In the genomic region with DNA sequence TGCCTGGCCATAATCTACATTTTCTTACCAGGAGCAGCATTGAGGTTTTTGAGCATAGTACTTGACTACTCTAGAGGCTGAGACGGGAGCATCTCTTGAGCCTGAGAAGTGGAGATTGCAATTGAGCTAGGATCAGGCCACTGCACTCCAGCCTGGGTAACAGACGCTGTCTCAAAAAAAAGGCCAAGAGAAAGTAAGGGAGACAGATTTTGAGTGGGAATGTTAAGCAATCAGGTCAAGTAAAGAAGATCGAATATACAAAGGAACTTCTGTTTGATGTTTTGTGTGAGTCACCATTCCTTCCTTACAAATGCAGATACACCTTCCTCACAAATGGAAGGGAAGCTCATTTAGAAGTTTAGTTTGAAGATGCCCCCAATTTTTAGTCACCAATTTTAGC, we compare ENCODE assay signal across 12 cellular contexts. TPM values are rescaled to one million over a fixed set of nuclear protein-coding genes. Genes with fewer than 3 reads are reported as not detected.
DNase-seq lines count a peak whose midpoint lies in the region; ATAC-seq and TF ChIP-seq lines count a peak whose summit lies in the region.
"Had no signal": no experiment of that assay in that cellular context is flagged by ENCODE, and none has a peak within 500 bp of the region (broad histone marks: within the 10 kb centered on the region; RNA-seq: fewer than 3 reads in every experiment).

No MANE protein-coding gene starts in this region.

- H3K27ac ChIP-seq in GM23338 (ENCODE audit: low read depth) (no peak overlapping the region), trophoblast cell (ENCODE audit: low read depth, low read length) (no peak overlapping the region)
- H3K27ac ChIP-seq: ascending aorta, WERI-Rb-1 had no signal

- WGBS in trophoblast cell (ENCODE audit: extremely low coverage, insufficient coverage, insufficient read length), result no CpG with 5 or more reads among the region's 3 CpGs

- H3K4me1 ChIP-seq in GM23338 (ENCODE audit: insufficient read depth), result peaks cover 39% of the 10 kb centered on the region
- peaks cover 2 to 3% of the 10 kb centered on the region in 2 experiments for H3K4me1 ChIP-seq in trophoblast cell (ENCODE audit: control insufficient read depth in 1 of 2, insufficient read depth in 2 of 2, low read length in 2 of 2)

- DNase-seq in GM23338 (ENCODE audit: low spot score), result peak; percentile 68
- DNase-seq in T-helper 17 cell, result no peak
- peak; percentile 12 for DNase-seq in fibroblast of peridontal ligament (ENCODE audit: extremely low read depth)
- DNase-seq in trophoblast cell, result no peak
- DNase-seq in AML-193 (lab: John Stamatoyannopoulos, UW), result no peak
- DNase-seq: midbrain; NCI-H1436; stimulated activated CD4-positive, alpha-beta T cell treated with anti-CD3 and anti-CD28 coated beads, Interleukin-12 subunit alpha, Interleukin-12 subunit beta, amount 100 ng/mL, for 4 hours; WERI-Rb-1 had no signal

- H3K27me3 ChIP-seq in GM23338 (ENCODE audit: insufficient read depth) (peaks cover 16% of the 10 kb centered on the region), trophoblast cell (ENCODE audit: insufficient read depth, low read length) (no peaks in the 10 kb centered on the region)
- H3K27me3 ChIP-seq: ascending aorta had no signal

- no peak overlapping the region for H2BK12ac ChIP-seq in trophoblast cell (ENCODE audit: low read length)

- ATAC-seq in GM23338 (no peak), T-helper 17 cell (no peak), GM21529 (IDR thresholded peaks at IDR 0.05; ENCODE audit: unreplicated experiment) (no peak)
- ATAC-seq in activated CD4-positive, CD25-positive, alpha-beta regulatory T cell treated with anti-CD3 and anti-CD28 coated beads, Interleukin-2, amount 50 U/mL, for 24 hours, result no peak

- H3K36me3 ChIP-seq in GM23338 (ENCODE audit: insufficient read depth), result peaks cover 5% of the 10 kb centered on the region; the same call in 1 of the 2 replicates
- H3K36me3 ChIP-seq in trophoblast cell (ENCODE audit: control insufficient read depth in 1 of 2, insufficient read depth in 2 of 2, low read length in 2 of 2), result peaks cover 9 to 11% of the 10 kb centered on the region in 2 experiments

- H3K9ac ChIP-seq in trophoblast cell (ENCODE audit: low read length), result no peak overlapping the region

- H3K9me2 ChIP-seq in GM23338 (ENCODE audit: insufficient read depth), result no peaks in the 10 kb centered on the region

- H2AFZ ChIP-seq in GM23338 (no peak overlapping the region), trophoblast cell (ENCODE audit: insufficient read depth, low read length, poor library complexity) (no peak overlapping the region)

- H3K9me3 Mint-ChIP-seq in GM23338, result no peaks in the 10 kb centered on the region; the same call in 2 of the 3 replicates

- peaks cover 24% of the 10 kb centered on the region for H4K20me1 ChIP-seq in GM23338 (replicated peaks; ENCODE audit: insufficient read depth)

- H3K14ac ChIP-seq in trophoblast cell (ENCODE audit: low read length), result no peak overlapping the region

- no peak overlapping the region for H2BK120ac ChIP-seq in trophoblast cell (ENCODE audit: insufficient read depth, low read length, poor library complexity)

- H3K27ac Mint-ChIP-seq in GM23338 (peak overlapping the region; percentile 19; the same call in 1 of the 2 replicates), T-helper 17 cell (peak overlapping the region; percentile 97)

- H4K91ac ChIP-seq in trophoblast cell (ENCODE audit: low read depth, low read length), result no peak overlapping the region

- H4K8ac ChIP-seq in trophoblast cell (ENCODE audit: low read depth, low read length), result no peak overlapping the region

- peaks cover 33% of the 10 kb centered on the region for H3K4me1 Mint-ChIP-seq in GM23338
- peaks cover 62% of the 10 kb centered on the region for H3K4me1 Mint-ChIP-seq in T-helper 17 cell

- H2AK5ac ChIP-seq in trophoblast cell (ENCODE audit: low read length), result no peak overlapping the region

- H3K36me3 Mint-ChIP-seq in GM23338 (ENCODE audit: low read depth) (peaks cover 11% of the 10 kb centered on the region), T-helper 17 cell (ENCODE audit: low read depth) (peaks cover 18% of the 10 kb centered on the region)

- H3K27me3 Mint-ChIP-seq in GM23338 (ENCODE audit: insufficient read depth, low read depth, poor library complexity), result peaks cover 16% of the 10 kb centered on the region
- no peaks in the 10 kb centered on the region for H3K27me3 Mint-ChIP-seq in T-helper 17 cell

- H3K79me2 ChIP-seq in GM23338 (replicated peaks; ENCODE audit: insufficient read depth), result peaks cover 26% of the 10 kb centered on the region
- H3K79me2 ChIP-seq in trophoblast cell (ENCODE audit: control insufficient read depth, insufficient read depth, low read length, poor library complexity), result peaks cover 16% of the 10 kb centered on the region

- peak overlapping the region; percentile 33 for H3K23ac ChIP-seq in trophoblast cell (ENCODE audit: low read length)

- H2BK5ac ChIP-seq in trophoblast cell (ENCODE audit: low read depth, low read length, poor library complexity), result no peak overlapping the region

- no peak for TF ChIP-seq CTCF in GM23338 (conservative IDR thresholded peaks at IDR 0.05; ENCODE audit: low read depth in 2 of 2)

- no peak overlapping the region for H3K18ac ChIP-seq in trophoblast cell (ENCODE audit: low read length)

- peaks cover 11% of the 10 kb centered on the region for H3K79me1 ChIP-seq in trophoblast cell (ENCODE audit: low read length)

- peak overlapping the region; percentile 17 for H3K4me2 ChIP-seq in GM23338
- no peak overlapping the region for H3K4me2 ChIP-seq in trophoblast cell (ENCODE audit: low read length)

- H3K4me3 Mint-ChIP-seq in GM23338 (peak overlapping the region; percentile 27), T-helper 17 cell (peak overlapping the region; percentile 74)

- H3F3A ChIP-seq in GM23338 (replicated peaks; ENCODE audit: low read depth), result no peaks in the 10 kb centered on the region

- H3K4ac ChIP-seq in trophoblast cell (ENCODE audit: low read depth, low read length), result no peak overlapping the region

- no peaks in the 10 kb centered on the region for H3K9me3 ChIP-seq in T-helper 17 cell (ENCODE audit: control insufficient read depth, low read length, poor library complexity, severe bottlenecking)
- H3K9me3 ChIP-seq in trophoblast cell (ENCODE audit: insufficient read depth, low read depth, low read length), result no peaks in the 10 kb centered on the region
- H3K9me3 ChIP-seq: ascending aorta had no signal

- H4K12ac ChIP-seq in trophoblast cell (ENCODE audit: low read depth, low read length), result no peak overlapping the region

- H3K4me3 ChIP-seq in GM23338 (no peak overlapping the region), trophoblast cell (ENCODE audit: low read depth, low read length) (no peak overlapping the region)

TF ChIP-seq in GM23338, 12 proteins besides CTCF, POLR2A, EP300 and RAD21:
- TF ChIP-seq EZH2phosphoT487 (IDR thresholded peaks at IDR 0.05; ENCODE audit: unreplicated experiment), result no peak
- TF ChIP-seq NANOG (IDR thresholded peaks at IDR 0.05; ENCODE audit: borderline replicate concordance), result peak; percentile 81; the same call in 1 of the 2 replicates

RNA-seq across cellular contexts. Expression of a gene that starts 4.4 kb away (rescaled TPM):
- 38.6 and 40.7 TPM in 2 replicates for total RNA-seq in GM23338 (2014; rRNA removed; shearing (Covaris generic))
- 33.7 and 35.0 TPM in 2 replicates for polyA plus RNA-seq in GM23338 (2016; fragmentation: Nextera tagmentation; extraction: Ambion mirVana)
- total RNA-seq in T-helper 17 cell, result 100 to 1,000 TPM; 671 to 837 TPM
- polyA plus RNA-seq in trophoblast cell (2013), result 47.4 and 49.0 TPM in 2 replicates

RNA-seq across cellular contexts. Expression of a gene that starts 32.9 kb away (rescaled TPM):
- total RNA-seq in GM23338 (2014; rRNA removed; shearing (Covaris generic)), result 2.6 and 3.6 TPM in 2 replicates
- polyA plus RNA-seq in GM23338 (2016; fragmentation: Nextera tagmentation; extraction: Ambion mirVana), result 2.3 and 3.6 TPM in 2 replicates
- not detected for total RNA-seq in T-helper 17 cell
- polyA plus RNA-seq in trophoblast cell (2013), result 3.5 and 4.3 TPM in 2 replicates

Comparison
In these comparisons a context has a peak if more than half of its experiments do, and no peak if none do; other contexts are left out.
1. DNase-seq: peak in GM23338 (single experiment) and fibroblast of peridontal ligament (single experiment); none in T-helper 17 cell (0 of 3), trophoblast cell (0 of 2) and AML-193 (0 of 2).
2. RNA of a gene that starts 4.4 kb away (total RNA-seq): 671 to 837 TPM in T-helper 17 cell; 38.6 to 40.7 TPM in GM23338; every median in the first group is over 10 times any median in the second.